ENCODE assay signal across 14 cellular contexts in the genomic region with DNA sequence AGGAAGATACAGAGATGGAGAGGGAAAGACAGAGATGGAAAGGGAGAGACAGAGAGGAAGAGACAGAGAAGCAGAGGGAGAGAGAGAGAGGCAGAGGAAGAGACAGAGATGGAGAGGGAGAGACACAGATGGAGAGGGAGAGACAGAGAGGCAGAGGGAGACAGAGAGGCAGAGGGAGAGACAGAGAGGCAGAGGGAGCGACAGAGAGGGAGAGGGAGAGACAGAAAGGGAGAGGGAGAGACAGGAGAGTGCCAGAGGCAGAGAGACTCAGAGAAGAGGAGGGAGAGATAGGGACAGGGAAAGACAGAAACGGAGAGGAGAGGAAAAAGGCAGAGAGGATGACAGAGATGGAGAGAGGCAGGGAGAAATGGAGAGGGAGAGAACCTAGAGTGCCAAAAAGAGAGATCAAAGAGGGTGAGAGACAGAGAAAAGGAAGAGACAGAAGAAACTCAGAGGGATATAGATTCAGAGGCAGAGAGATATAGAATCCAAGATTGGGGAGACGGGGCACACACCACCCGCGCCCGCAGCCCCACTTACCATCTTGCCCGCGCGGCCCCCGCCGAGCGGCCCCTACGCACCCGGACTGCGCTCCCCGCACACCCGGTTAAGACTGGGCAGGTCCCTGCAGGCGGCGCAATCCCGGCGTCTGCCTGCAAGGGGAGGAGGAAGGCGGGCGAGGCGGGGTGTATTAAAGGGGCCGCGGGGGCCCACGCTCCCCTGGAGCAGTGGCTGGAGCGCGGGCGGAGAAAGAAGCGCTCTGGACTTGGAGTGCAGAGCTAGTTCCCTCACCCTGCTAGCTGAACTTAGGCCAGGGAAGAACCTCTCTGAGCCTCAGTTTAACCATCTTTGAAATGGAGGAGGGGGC. TPM values are rescaled to one million over a fixed set of nuclear protein-coding genes. Genes with fewer than 3 reads are reported as not detected.
DNase-seq lines count a peak whose midpoint lies in the region; ATAC-seq and TF ChIP-seq lines count a peak whose summit lies in the region.
"Had no signal": no experiment of that assay in that cellular context is flagged by ENCODE, and none has a peak within 500 bp of the region (broad histone marks: within the 10 kb centered on the region; RNA-seq: fewer than 3 reads in every experiment).

No MANE protein-coding gene starts in this region.

- no peaks in the 10 kb centered on the region for H3K9me3 Mint-ChIP-seq in activated CD8-positive, alpha-beta T cell treated with anti-CD3 and anti-CD28 coated beads, Interleukin-2, amount 10 ng/mL, durations not matched to agents 7 days and 5 days (ENCODE audit: insufficient read depth)
- H3K9me3 Mint-ChIP-seq in stimulated activated naive B cell treated with anti-CD40 and anti-IgM and Interleukin-4, amounts not matched to agents 10 μg/mL and 1 μg/mL and 100 μg/mL, for 72 hours: peaks cover 0 to 6% of the 10 kb centered on the region in 2 donors
- H3K9me3 Mint-ChIP-seq: T-helper 2 cell treated with Interferon-gamma antibody and Interleukin-4, amounts not matched to agents 5 μg/mL and 100 μg/mL, for 36 hours had no signal

- H3K4me1 ChIP-seq in left ventricle myocardium inferior: peaks cover 6% of the 10 kb centered on the region
- H3K4me1 ChIP-seq: parathyroid adenoma had no signal

- POLR2A ChIA-PET in activated CD8-positive, alpha-beta T cell treated with anti-CD3 and anti-CD28 coated beads, Interleukin-2, amount 10 ng/mL, durations not matched to agents 7 days and 5 days (lab: Charles Lee): no interaction called here

- no peak overlapping the region for H3K27ac ChIP-seq in left ventricle myocardium inferior (replicated peaks)
- H3K27ac ChIP-seq: parathyroid adenoma, PC-9 had no signal

- no peak overlapping the region for H3K27ac Mint-ChIP-seq in activated CD8-positive, alpha-beta T cell treated with anti-CD3 and anti-CD28 coated beads, Interleukin-2, amount 10 ng/mL, durations not matched to agents 7 days and 5 days
- no peak overlapping the region for H3K27ac Mint-ChIP-seq in stimulated activated naive B cell treated with anti-CD40 and anti-IgM and Interleukin-4, amounts not matched to agents 10 μg/mL and 1 μg/mL and 100 μg/mL, for 72 hours
- H3K27ac Mint-ChIP-seq: T-helper 2 cell treated with Interferon-gamma antibody and Interleukin-4, amounts not matched to agents 5 μg/mL and 100 μg/mL, for 36 hours had no signal

- CTCF ChIA-PET in activated CD8-positive, alpha-beta T cell treated with anti-CD3 and anti-CD28 coated beads, Interleukin-2, amount 10 ng/mL, durations not matched to agents 7 days and 5 days (lab: Charles Lee): no interaction called here

- H3K9me3 ChIP-seq in left ventricle myocardium inferior (replicated peaks): peaks cover 4% of the 10 kb centered on the region
- no peaks in the 10 kb centered on the region for H3K9me3 ChIP-seq in iPS-18c (ENCODE audit: control insufficient read depth, insufficient read depth, low read length)

- H3K36me3 Mint-ChIP-seq in activated CD8-positive, alpha-beta T cell treated with anti-CD3 and anti-CD28 coated beads, Interleukin-2, amount 10 ng/mL, durations not matched to agents 7 days and 5 days (ENCODE audit: low read depth): no peaks in the 10 kb centered on the region
- H3K36me3 Mint-ChIP-seq in stimulated activated naive B cell treated with anti-CD40 and anti-IgM and Interleukin-4, amounts not matched to agents 10 μg/mL and 1 μg/mL and 100 μg/mL, for 72 hours: peaks cover 0 to 2% of the 10 kb centered on the region in 2 donors

- no peak for TF ChIP-seq CTCF in left ventricle myocardium inferior (IDR thresholded peaks at IDR 0.05; ENCODE audit: borderline replicate concordance)

- ATAC-seq in Right ventricle myocardium superior (ENCODE audit: poor library complexity): no peak
- ATAC-seq in activated CD8-positive, alpha-beta T cell treated with anti-CD3 and anti-CD28 coated beads, Interleukin-2, amount 10 ng/mL, durations not matched to agents 7 days and 5 days: peak; percentile 36
- peak in 1 of 2 donors; percentile 19 for ATAC-seq in stimulated activated naive B cell treated with anti-CD40 and anti-IgM and Interleukin-4, amounts not matched to agents 10 μg/mL and 1 μg/mL and 100 μg/mL, for 72 hours (replicated peaks)
- no peak for ATAC-seq in GM21619 (IDR thresholded peaks at IDR 0.05; ENCODE audit: unreplicated experiment)
- ATAC-seq: left lobe of liver had no signal

- H3K36me3 ChIP-seq in left ventricle myocardium inferior: no peaks in the 10 kb centered on the region

- no peak overlapping the region for H3K4me3 Mint-ChIP-seq in activated CD8-positive, alpha-beta T cell treated with anti-CD3 and anti-CD28 coated beads, Interleukin-2, amount 10 ng/mL, durations not matched to agents 7 days and 5 days
- H3K4me3 Mint-ChIP-seq in stimulated activated naive B cell treated with anti-CD40 and anti-IgM and Interleukin-4, amounts not matched to agents 10 μg/mL and 1 μg/mL and 100 μg/mL, for 72 hours: peak overlapping the region; percentile 40 to 44
- H3K4me3 Mint-ChIP-seq: T-helper 2 cell treated with Interferon-gamma antibody and Interleukin-4, amounts not matched to agents 5 μg/mL and 100 μg/mL, for 36 hours had no signal

- H3K4me3 ChIP-seq in left ventricle myocardium inferior (no peak overlapping the region), iPS-18c (ENCODE audit: insufficient read depth, low read depth, low read length) (peak overlapping the region; percentile 50)
- H3K4me3 ChIP-seq: PC-9 had no signal

- intact Hi-C loops in Right ventricle myocardium superior (cut with DNase I) (no loop called here), left ventricle myocardium inferior (cut with micrococcal nuclease) (no loop called here)

- H3K4me1 Mint-ChIP-seq in activated CD8-positive, alpha-beta T cell treated with anti-CD3 and anti-CD28 coated beads, Interleukin-2, amount 10 ng/mL, durations not matched to agents 7 days and 5 days (ENCODE audit: low read depth): peaks cover 8% of the 10 kb centered on the region
- H3K4me1 Mint-ChIP-seq in stimulated activated naive B cell treated with anti-CD40 and anti-IgM and Interleukin-4, amounts not matched to agents 10 μg/mL and 1 μg/mL and 100 μg/mL, for 72 hours: peaks cover 16 to 17% of the 10 kb centered on the region in 2 donors

- DNase-seq in Right ventricle myocardium superior: peak; percentile 23
- DNase-seq in left ventricle myocardium inferior: no peak
- no peak for DNase-seq in activated CD8-positive, alpha-beta T cell treated with anti-CD3 and anti-CD28 coated beads, Interleukin-2, amount 10 ng/mL, durations not matched to agents 7 days and 5 days
- DNase-seq in stimulated activated naive B cell treated with anti-CD40 and anti-IgM and Interleukin-4, amounts not matched to agents 10 μg/mL and 1 μg/mL and 100 μg/mL, for 72 hours: no peak
- no peak for DNase-seq in DMS153 treated with DMSO at 0.1 percent for 48 hours (lab: John Stamatoyannopoulos, UW; ENCODE audit: unreplicated experiment)
- DNase-seq in NCI-H510A treated with DMSO at 0.1 percent for 48 hours (lab: John Stamatoyannopoulos, UW): no peak
- DNase-seq: activated CD4-positive, alpha-beta T cell treated with anti-CD3 and anti-CD28 coated beads, Interleukin-2, amount 50 U/mL, for 1 hour; PC-9 had no signal

- peaks cover 44% of the 10 kb centered on the region for H3K27me3 Mint-ChIP-seq in activated CD8-positive, alpha-beta T cell treated with anti-CD3 and anti-CD28 coated beads, Interleukin-2, amount 10 ng/mL, durations not matched to agents 7 days and 5 days (ENCODE audit: low read depth)
- peaks cover 33 to 45% of the 10 kb centered on the region in 2 donors for H3K27me3 Mint-ChIP-seq in stimulated activated naive B cell treated with anti-CD40 and anti-IgM and Interleukin-4, amounts not matched to agents 10 μg/mL and 1 μg/mL and 100 μg/mL, for 72 hours

- H3K27me3 ChIP-seq in left ventricle myocardium inferior (ENCODE audit: low read depth): peaks cover 75% of the 10 kb centered on the region

RNA-seq across cellular contexts. Expression of a gene that starts 10.7 kb away (rescaled TPM):
- total RNA-seq in Right ventricle myocardium superior: 0.32 TPM
- total RNA-seq in left ventricle myocardium inferior: 0.30 TPM
- not detected for total RNA-seq in activated CD8-positive, alpha-beta T cell treated with anti-CD3 and anti-CD28 coated beads, Interleukin-2, amount 10 ng/mL, durations not matched to agents 7 days and 5 days
- total RNA-seq: cerebellum, PC-9 had no signal

RNA-seq across cellular contexts. Expression of a gene that starts 50.7 kb away (rescaled TPM):
- total RNA-seq in Right ventricle myocardium superior (not detected), left ventricle myocardium inferior (not detected)
- total RNA-seq in activated CD8-positive, alpha-beta T cell treated with anti-CD3 and anti-CD28 coated beads, Interleukin-2, amount 10 ng/mL, durations not matched to agents 7 days and 5 days: not detected
- total RNA-seq: PC-9 had no signal

RNA-seq across cellular contexts. Expression of a gene that starts 57.9 kb away (rescaled TPM):
- total RNA-seq in Right ventricle myocardium superior (37.2 TPM), left ventricle myocardium inferior (44.7 TPM)
- 10 to 100 TPM; 58.9 to 60.9 TPM for total RNA-seq in activated CD8-positive, alpha-beta T cell treated with anti-CD3 and anti-CD28 coated beads, Interleukin-2, amount 10 ng/mL, durations not matched to agents 7 days and 5 days

RNA-seq across cellular contexts. Expression of a gene that starts 58.2 kb away (rescaled TPM):
- total RNA-seq in Right ventricle myocardium superior: 32.8 TPM
- 33.0 TPM for total RNA-seq in left ventricle myocardium inferior
- 10 to 100 TPM; 67.0 to 67.4 TPM for total RNA-seq in activated CD8-positive, alpha-beta T cell treated with anti-CD3 and anti-CD28 coated beads, Interleukin-2, amount 10 ng/mL, durations not matched to agents 7 days and 5 days

RNA-seq across cellular contexts. Expression of a gene that starts 59.2 kb away (rescaled TPM):
- total RNA-seq in Right ventricle myocardium superior (5.9 TPM), left ventricle myocardium inferior (6.3 TPM)
- 10 to 100 TPM; 35.6 TPM for total RNA-seq in activated CD8-positive, alpha-beta T cell treated with anti-CD3 and anti-CD28 coated beads, Interleukin-2, amount 10 ng/mL, durations not matched to agents 7 days and 5 days
